ENCODE assay signal across 10 cellular contexts in the genomic region with DNA sequence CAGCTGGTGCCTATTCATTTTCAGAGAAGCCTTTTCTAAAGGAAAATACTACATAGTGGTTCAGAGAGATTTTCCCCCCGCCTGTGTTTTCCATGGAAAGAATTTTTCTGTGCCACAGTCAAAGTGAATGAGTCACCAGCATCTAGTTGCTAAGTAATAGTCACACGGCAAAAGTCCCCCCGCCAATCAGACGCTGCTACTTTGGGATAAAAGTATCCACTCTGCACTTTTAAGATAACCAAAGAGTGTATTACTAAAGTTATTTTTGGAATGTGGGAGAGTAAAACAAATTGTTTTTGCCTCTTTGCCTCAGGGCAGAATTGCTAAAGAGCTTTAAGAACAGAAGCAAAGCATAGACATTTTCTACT. TPM values are rescaled to one million over a fixed set of nuclear protein-coding genes. Genes with fewer than 3 reads are reported as not detected.
A peak's percentile ranks its signal among the peaks of the same experiment; 100 is the strongest.
DNase-seq lines count a peak whose midpoint lies in the region; ATAC-seq and TF ChIP-seq lines count a peak whose summit lies in the region.
"Had no signal": no experiment of that assay in that cellular context is flagged by ENCODE, and none has a peak within 500 bp of the region (broad histone marks: within the 10 kb centered on the region; RNA-seq: fewer than 3 reads in every experiment).

No MANE protein-coding gene starts in this region.

- H3K4me3 ChIP-seq in HFF-Myc (replicated peaks; ENCODE audit: low read depth, low read length) (no peak overlapping the region), hepatocyte (no peak overlapping the region), smooth muscle cell (no peak overlapping the region)
- H3K4me3 ChIP-seq: GM23338 had no signal

- no peak overlapping the region for H3K27ac Mint-ChIP-seq in activated naive CD4-positive, alpha-beta T cell treated with anti-CD3 and anti-CD28 coated beads, Interleukin-2, amount 10 ng/mL, durations not matched to agents 7 days and 5 days
- H3K27ac Mint-ChIP-seq: GM23338 had no signal

- H3K9me2 ChIP-seq in hepatocyte (replicated peaks; ENCODE audit: insufficient read depth) = no peaks in the 10 kb centered on the region

- H3K27me3 ChIP-seq in hepatocyte (no peaks in the 10 kb centered on the region), smooth muscle cell (ENCODE audit: low read depth) (no peaks in the 10 kb centered on the region)

- no peak for ATAC-seq in GM19452 (IDR thresholded peaks at IDR 0.05; ENCODE audit: unreplicated experiment)
- ATAC-seq: activated CD4-positive, CD25-positive, alpha-beta regulatory T cell treated with anti-CD3 and anti-CD28 coated beads, Interleukin-2, amount 50 U/mL, for 24 hours; GM23338 had no signal

- H3K79me2 ChIP-seq in hepatocyte (peaks cover 10% of the 10 kb centered on the region), smooth muscle cell (ENCODE audit: low read depth) (no peaks in the 10 kb centered on the region)

- H2AFZ ChIP-seq in hepatocyte (no peak overlapping the region), smooth muscle cell (ENCODE audit: low read depth) (no peak overlapping the region)
- H2AFZ ChIP-seq: GM23338 had no signal

- H4K20me1 ChIP-seq in hepatocyte (ENCODE audit: insufficient read depth, poor library complexity, severe bottlenecking) (no peaks in the 10 kb centered on the region), smooth muscle cell (ENCODE audit: low read depth) (peaks cover 4% of the 10 kb centered on the region)

- WGBS in hepatocyte (ENCODE audit: low lambda C conversion rate, missing lambda C conversion rate) = 6% methylated on average over 4 of the region's 4 CpGs
- WGBS in smooth muscle cell (ENCODE audit: low lambda C conversion rate) = 0% methylated on average over 4 of the region's 4 CpGs

- H3K9me3 Mint-ChIP-seq in activated naive CD4-positive, alpha-beta T cell treated with anti-CD3 and anti-CD28 coated beads, Interleukin-2, amount 10 ng/mL, durations not matched to agents 7 days and 5 days = no peaks in the 10 kb centered on the region
- H3K9me3 Mint-ChIP-seq: GM23338 had no signal

- DNase-seq in HFF-Myc (ENCODE audit: extremely low read depth, low read depth) = peak; percentile 76
- DNase-seq in anterior cingulate cortex (lab: John Stamatoyannopoulos, UW) = peak in 44 of 58 donors; percentile 1 to 78 (median 33)
- peak; percentile 89 for DNase-seq in hepatocyte (ENCODE audit: low spot score)
- peak; percentile 3 for DNase-seq in smooth muscle cell (lab: John Stamatoyannopoulos, UW; ENCODE audit: unreplicated experiment)
- no peak for DNase-seq in DMS79 treated with DMSO at 0.1 percent for 48 hours (lab: John Stamatoyannopoulos, UW)
- DNase-seq in activated T-cell treated with anti-CD3 and anti-CD28 coated beads, Interleukin-2, amount 50 U/mL, for 48 hours = no peak
- no peak for DNase-seq in activated naive CD4-positive, alpha-beta T cell treated with anti-CD3 and anti-CD28 coated beads, Interleukin-2, amount 10 ng/mL, durations not matched to agents 7 days and 5 days

- peak overlapping the region; percentile 67 for H3K9ac ChIP-seq in smooth muscle cell (ENCODE audit: low read depth)

- peaks cover 44% of the 10 kb centered on the region for H3K27me3 Mint-ChIP-seq in activated naive CD4-positive, alpha-beta T cell treated with anti-CD3 and anti-CD28 coated beads, Interleukin-2, amount 10 ng/mL, durations not matched to agents 7 days and 5 days

- H3K4me1 Mint-ChIP-seq in activated naive CD4-positive, alpha-beta T cell treated with anti-CD3 and anti-CD28 coated beads, Interleukin-2, amount 10 ng/mL, durations not matched to agents 7 days and 5 days = peaks cover 16% of the 10 kb centered on the region

- CTCF ChIA-PET in activated naive CD4-positive, alpha-beta T cell treated with anti-CD3 and anti-CD28 coated beads, Interleukin-2, amount 10 ng/mL, durations not matched to agents 7 days and 5 days (lab: Charles Lee) = no interaction called here

- TF ChIP-seq CTCF in HFF-Myc (IDR thresholded peaks at IDR 0.05; ENCODE audit: low read depth, low read length, missing control alignments) = no peak
- no peak for TF ChIP-seq CTCF in hepatocyte (IDR thresholded peaks at IDR 0.05; ENCODE audit: poor library complexity)
- TF ChIP-seq CTCF in smooth muscle cell (IDR thresholded peaks at IDR 0.05; ENCODE audit: borderline replicate concordance, insufficient read depth, poor library complexity, severe bottlenecking) = no peak

- H3F3A ChIP-seq in smooth muscle cell (ENCODE audit: low read depth) = peaks cover 20% of the 10 kb centered on the region

- no peak overlapping the region for H3K4me3 Mint-ChIP-seq in activated naive CD4-positive, alpha-beta T cell treated with anti-CD3 and anti-CD28 coated beads, Interleukin-2, amount 10 ng/mL, durations not matched to agents 7 days and 5 days
- H3K4me3 Mint-ChIP-seq: GM23338 had no signal

- H3K4me2 ChIP-seq in hepatocyte (peak overlapping the region; percentile 59), smooth muscle cell (peak overlapping the region; percentile 72)
- H3K4me2 ChIP-seq: GM23338 had no signal

- H3K36me3 ChIP-seq in hepatocyte (replicated peaks; ENCODE audit: insufficient read depth, low read depth) (no peaks in the 10 kb centered on the region), smooth muscle cell (ENCODE audit: low read depth) (no peaks in the 10 kb centered on the region)

- peak overlapping the region; percentile 69 for H3K27ac ChIP-seq in hepatocyte
- peak overlapping the region; percentile 93 for H3K27ac ChIP-seq in smooth muscle cell (ENCODE audit: low read depth)

- H3K36me3 Mint-ChIP-seq in activated naive CD4-positive, alpha-beta T cell treated with anti-CD3 and anti-CD28 coated beads, Interleukin-2, amount 10 ng/mL, durations not matched to agents 7 days and 5 days = no peaks in the 10 kb centered on the region

- peaks cover 22% of the 10 kb centered on the region for H3K4me1 ChIP-seq in hepatocyte (ENCODE audit: insufficient read depth)
- H3K4me1 ChIP-seq in smooth muscle cell (ENCODE audit: low read depth) = peaks cover 20% of the 10 kb centered on the region

- no peaks in the 10 kb centered on the region for H3K9me3 ChIP-seq in hepatocyte (ENCODE audit: low read depth)
- no peaks in the 10 kb centered on the region for H3K9me3 ChIP-seq in smooth muscle cell (replicated peaks; ENCODE audit: low read depth)

RNA-seq across cellular contexts. Expression of gene ABLIM1, which starts 23.5 kb away (rescaled TPM):
- total RNA-seq in hepatocyte (31.6 and 37.9 TPM in 2 replicates), smooth muscle cell (8.9 and 17.6 TPM in 2 replicates)
- polyA plus RNA-seq in hepatocyte (19.8 and 20.8 TPM in 2 replicates), smooth muscle cell (1.6 and 3.4 TPM in 2 replicates)

Comparison
In these comparisons a context has a peak if more than half of its experiments do, and no peak if none do; other contexts are left out.
1. DNase-seq: peak in HFF-Myc (single experiment), anterior cingulate cortex (44 of 58), hepatocyte (single experiment) and smooth muscle cell (single experiment); none in DMS79 treated with DMSO at 0.1 percent for 48 hours (single experiment), activated T-cell treated with anti-CD3 and anti-CD28 coated beads, Interleukin-2, amount 50 U/mL, for 48 hours (0 of 2) and activated naive CD4-positive, alpha-beta T cell treated with anti-CD3 and anti-CD28 coated beads, Interleukin-2, amount 10 ng/mL, durations not matched to agents 7 days and 5 days (single experiment).